ENCODE assay signal across 1 cellular context in the genomic region with DNA sequence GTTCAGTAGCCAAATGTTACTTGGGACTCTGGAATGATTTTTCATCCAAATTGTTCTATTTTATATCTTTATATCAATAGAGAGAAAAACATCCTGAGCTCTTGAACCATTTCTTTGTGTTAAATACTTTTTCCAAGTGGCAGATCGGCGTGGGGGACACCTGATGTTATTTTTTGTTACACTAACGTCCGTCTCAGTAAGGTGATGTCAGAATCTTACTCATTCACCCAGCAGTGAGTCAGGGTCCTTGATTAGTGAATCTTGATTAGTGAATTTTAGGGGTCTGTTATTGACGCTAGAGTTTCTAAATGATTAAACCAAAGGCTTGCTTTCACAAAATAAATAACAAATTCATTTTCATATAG.
TF ChIP-seq lines count a peak whose summit lies in the region.

No MANE protein-coding gene starts in this region.

TF ChIP-seq in GM23338, 12 proteins besides CTCF, POLR2A, EP300 and RAD21 (continued from another document):
- TF ChIP-seq, protein P1, sequence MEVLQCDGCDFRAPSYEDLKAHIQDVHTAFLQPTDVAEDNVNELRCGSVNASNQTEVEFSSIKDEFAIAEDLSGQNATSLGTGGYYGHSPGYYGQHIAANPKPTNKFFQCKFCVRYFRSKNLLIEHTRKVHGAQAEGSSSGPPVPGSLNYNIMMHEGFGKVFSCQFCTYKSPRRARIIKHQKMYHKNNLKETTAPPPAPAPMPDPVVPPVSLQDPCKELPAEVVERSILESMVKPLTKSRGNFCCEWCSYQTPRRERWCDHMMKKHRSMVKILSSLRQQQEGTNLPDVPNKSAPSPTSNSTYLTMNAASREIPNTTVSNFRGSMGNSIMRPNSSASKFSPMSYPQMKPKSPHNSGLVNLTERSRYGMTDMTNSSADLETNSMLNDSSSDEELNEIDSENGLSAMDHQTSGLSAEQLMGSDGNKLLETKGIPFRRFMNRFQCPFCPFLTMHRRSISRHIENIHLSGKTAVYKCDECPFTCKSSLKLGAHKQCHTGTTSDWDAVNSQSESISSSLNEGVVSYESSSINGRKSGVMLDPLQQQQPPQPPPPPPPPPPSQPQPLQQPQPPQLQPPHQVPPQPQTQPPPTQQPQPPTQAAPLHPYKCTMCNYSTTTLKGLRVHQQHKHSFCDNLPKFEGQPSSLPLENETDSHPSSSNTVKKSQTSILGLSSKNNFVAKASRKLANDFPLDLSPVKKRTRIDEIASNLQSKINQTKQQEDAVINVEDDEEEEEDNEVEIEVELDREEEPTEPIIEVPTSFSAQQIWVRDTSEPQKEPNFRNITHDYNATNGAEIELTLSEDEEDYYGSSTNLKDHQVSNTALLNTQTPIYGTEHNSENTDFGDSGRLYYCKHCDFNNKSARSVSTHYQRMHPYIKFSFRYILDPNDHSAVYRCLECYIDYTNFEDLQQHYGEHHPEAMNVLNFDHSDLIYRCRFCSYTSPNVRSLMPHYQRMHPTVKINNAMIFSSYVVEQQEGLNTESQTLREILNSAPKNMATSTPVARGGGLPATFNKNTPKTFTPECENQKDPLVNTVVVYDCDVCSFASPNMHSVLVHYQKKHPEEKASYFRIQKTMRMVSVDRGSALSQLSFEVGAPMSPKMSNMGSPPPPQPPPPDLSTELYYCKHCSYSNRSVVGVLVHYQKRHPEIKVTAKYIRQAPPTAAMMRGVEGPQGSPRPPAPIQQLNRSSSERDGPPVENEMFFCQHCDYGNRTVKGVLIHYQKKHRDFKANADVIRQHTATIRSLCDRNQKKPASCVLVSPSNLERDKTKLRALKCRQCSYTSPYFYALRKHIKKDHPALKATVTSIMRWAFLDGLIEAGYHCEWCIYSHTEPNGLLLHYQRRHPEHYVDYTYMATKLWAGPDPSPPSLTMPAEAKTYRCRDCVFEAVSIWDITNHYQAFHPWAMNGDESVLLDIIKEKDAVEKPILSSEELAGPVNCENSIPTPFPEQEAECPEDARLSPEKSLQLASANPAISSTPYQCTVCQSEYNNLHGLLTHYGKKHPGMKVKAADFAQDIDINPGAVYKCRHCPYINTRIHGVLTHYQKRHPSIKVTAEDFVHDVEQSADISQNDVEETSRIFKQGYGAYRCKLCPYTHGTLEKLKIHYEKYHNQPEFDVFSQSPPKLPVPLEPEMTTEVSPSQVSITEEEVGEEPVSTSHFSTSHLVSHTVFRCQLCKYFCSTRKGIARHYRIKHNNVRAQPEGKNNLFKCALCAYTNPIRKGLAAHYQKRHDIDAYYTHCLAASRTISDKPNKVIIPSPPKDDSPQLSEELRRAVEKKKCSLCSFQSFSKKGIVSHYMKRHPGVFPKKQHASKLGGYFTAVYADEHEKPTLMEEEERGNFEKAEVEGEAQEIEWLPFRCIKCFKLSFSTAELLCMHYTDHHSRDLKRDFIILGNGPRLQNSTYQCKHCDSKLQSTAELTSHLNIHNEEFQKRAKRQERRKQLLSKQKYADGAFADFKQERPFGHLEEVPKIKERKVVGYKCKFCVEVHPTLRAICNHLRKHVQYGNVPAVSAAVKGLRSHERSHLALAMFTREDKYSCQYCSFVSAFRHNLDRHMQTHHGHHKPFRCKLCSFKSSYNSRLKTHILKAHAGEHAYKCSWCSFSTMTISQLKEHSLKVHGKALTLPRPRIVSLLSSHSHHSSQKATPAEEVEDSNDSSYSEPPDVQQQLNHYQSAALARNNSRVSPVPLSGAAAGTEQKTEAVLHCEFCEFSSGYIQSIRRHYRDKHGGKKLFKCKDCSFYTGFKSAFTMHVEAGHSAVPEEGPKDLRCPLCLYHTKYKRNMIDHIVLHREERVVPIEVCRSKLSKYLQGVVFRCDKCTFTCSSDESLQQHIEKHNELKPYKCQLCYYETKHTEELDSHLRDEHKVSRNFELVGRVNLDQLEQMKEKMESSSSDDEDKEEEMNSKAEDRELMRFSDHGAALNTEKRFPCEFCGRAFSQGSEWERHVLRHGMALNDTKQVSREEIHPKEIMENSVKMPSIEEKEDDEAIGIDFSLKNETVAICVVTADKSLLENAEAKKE (CRISPR knock-in tag; IDR thresholded peaks at IDR 0.05) = no peak
- TF ChIP-seq NANOG (IDR thresholded peaks at IDR 0.05; ENCODE audit: borderline replicate concordance) = no peak
- TF ChIP-seq, protein P2, sequence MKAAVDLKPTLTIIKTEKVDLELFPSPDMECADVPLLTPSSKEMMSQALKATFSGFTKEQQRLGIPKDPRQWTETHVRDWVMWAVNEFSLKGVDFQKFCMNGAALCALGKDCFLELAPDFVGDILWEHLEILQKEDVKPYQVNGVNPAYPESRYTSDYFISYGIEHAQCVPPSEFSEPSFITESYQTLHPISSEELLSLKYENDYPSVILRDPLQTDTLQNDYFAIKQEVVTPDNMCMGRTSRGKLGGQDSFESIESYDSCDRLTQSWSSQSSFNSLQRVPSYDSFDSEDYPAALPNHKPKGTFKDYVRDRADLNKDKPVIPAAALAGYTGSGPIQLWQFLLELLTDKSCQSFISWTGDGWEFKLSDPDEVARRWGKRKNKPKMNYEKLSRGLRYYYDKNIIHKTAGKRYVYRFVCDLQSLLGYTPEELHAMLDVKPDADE (IDR thresholded peaks at IDR 0.05) = no peak
- TF ChIP-seq, protein P3, sequence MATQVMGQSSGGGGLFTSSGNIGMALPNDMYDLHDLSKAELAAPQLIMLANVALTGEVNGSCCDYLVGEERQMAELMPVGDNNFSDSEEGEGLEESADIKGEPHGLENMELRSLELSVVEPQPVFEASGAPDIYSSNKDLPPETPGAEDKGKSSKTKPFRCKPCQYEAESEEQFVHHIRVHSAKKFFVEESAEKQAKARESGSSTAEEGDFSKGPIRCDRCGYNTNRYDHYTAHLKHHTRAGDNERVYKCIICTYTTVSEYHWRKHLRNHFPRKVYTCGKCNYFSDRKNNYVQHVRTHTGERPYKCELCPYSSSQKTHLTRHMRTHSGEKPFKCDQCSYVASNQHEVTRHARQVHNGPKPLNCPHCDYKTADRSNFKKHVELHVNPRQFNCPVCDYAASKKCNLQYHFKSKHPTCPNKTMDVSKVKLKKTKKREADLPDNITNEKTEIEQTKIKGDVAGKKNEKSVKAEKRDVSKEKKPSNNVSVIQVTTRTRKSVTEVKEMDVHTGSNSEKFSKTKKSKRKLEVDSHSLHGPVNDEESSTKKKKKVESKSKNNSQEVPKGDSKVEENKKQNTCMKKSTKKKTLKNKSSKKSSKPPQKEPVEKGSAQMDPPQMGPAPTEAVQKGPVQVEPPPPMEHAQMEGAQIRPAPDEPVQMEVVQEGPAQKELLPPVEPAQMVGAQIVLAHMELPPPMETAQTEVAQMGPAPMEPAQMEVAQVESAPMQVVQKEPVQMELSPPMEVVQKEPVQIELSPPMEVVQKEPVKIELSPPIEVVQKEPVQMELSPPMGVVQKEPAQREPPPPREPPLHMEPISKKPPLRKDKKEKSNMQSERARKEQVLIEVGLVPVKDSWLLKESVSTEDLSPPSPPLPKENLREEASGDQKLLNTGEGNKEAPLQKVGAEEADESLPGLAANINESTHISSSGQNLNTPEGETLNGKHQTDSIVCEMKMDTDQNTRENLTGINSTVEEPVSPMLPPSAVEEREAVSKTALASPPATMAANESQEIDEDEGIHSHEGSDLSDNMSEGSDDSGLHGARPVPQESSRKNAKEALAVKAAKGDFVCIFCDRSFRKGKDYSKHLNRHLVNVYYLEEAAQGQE (IDR thresholded peaks at IDR 0.05; ENCODE audit: unreplicated experiment) = no peak
- no peak for TF ChIP-seq CREB1 (CRISPR knock-in tag; IDR thresholded peaks at IDR 0.05; ENCODE audit: low read depth)
- no peak for TF ChIP-seq EZH2phosphoT487 (IDR thresholded peaks at IDR 0.05; ENCODE audit: unreplicated experiment)
- no peak for TF ChIP-seq STAT1 (IDR thresholded peaks at IDR 0.05; ENCODE audit: unreplicated experiment)
- TF ChIP-seq JUNB (IDR thresholded peaks at IDR 0.05; ENCODE audit: unreplicated experiment) = no peak
- TF ChIP-seq POLR2AphosphoS5 (IDR thresholded peaks at IDR 0.05; ENCODE audit: low read depth) = no peak
- no peak for TF ChIP-seq ZNF114 (CRISPR knock-in tag; IDR thresholded peaks at IDR 0.05)
- no peak for TF ChIP-seq EZH2 (IDR thresholded peaks at IDR 0.05; ENCODE audit: low read depth, unreplicated experiment)
